Comparison of ENCODE assay signal across 1 cellular context in genomic region chr16:87060026-87060986, GRCh38.
TF ChIP-seq lines count a peak whose summit lies in the region.

No MANE protein-coding gene starts in this region.

TF ChIP-seq in GM23338, 12 proteins besides CTCF, POLR2A, EP300 and RAD21 (continued from another document):
- TF ChIP-seq ZNF462 (CRISPR knock-in tag; IDR thresholded peaks at IDR 0.05): no peak
TF ChIP-seq in GM23338: peak in this region for 0.
